17 cellular contexts compared by ENCODE assay signal in genomic region chr3:52086461-52086860, GRCh38. TPM values are rescaled to one million over a fixed set of nuclear protein-coding genes. Genes with fewer than 3 reads are reported as not detected.
DNase-seq lines count a peak whose midpoint lies in the region; ATAC-seq and TF ChIP-seq lines count a peak whose summit lies in the region.
"Had no signal": no experiment of that assay in that cellular context is flagged by ENCODE, and none has a peak within 500 bp of the region (broad histone marks: within the 10 kb centered on the region; RNA-seq: fewer than 3 reads in every experiment).

No MANE protein-coding gene starts in this region.

- H3K4me1 Mint-ChIP-seq in activated naive CD8-positive, alpha-beta T cell treated with anti-CD3 and anti-CD28 coated beads, Interleukin-2, amount 50 U/mL, for 24 hours: peaks cover 31% of the 10 kb centered on the region
- H3K4me1 Mint-ChIP-seq in natural killer cell: peaks cover 29 to 30% of the 10 kb centered on the region in 2 donors
- peaks cover 12% of the 10 kb centered on the region for H3K4me1 Mint-ChIP-seq in MCF 10A (ENCODE audit: insufficient read depth, unreplicated experiment)

- DNase-seq in GDM1 (lab: John Stamatoyannopoulos, UW): peak; percentile 28
- DNase-seq in activated naive CD8-positive, alpha-beta T cell treated with anti-CD3 and anti-CD28 coated beads, Interleukin-2, amount 50 U/mL, for 24 hours: no peak
- no peak for DNase-seq in natural killer cell
- DNase-seq in stimulated activated CD4-positive, alpha-beta T cell treated with anti-CD3 and anti-CD28 coated beads, Interleukin-4, amount 100 ng/mL, for 24 hours: no peak
- DNase-seq in effector CD8-positive, alpha-beta T cell (lab: John Stamatoyannopoulos, UW): no peak
- DNase-seq in H7: no peak
- no peak for DNase-seq in MCF 10A (ENCODE audit: unreplicated experiment)
- DNase-seq: activated CD4-positive, alpha-beta T cell treated with anti-CD3 and anti-CD28 coated beads for 1 hour; activated T-cell treated with anti-CD3 and anti-CD28 coated beads, Interleukin-2, amount 50 U/mL, for 4 hours; midbrain; NCI-H1694; NCI-H345; occipital lobe; stimulated activated CD4-positive, alpha-beta T cell treated with anti-CD3 and anti-CD28 coated beads, Interleukin-2, amount 100 ng/mL, for 48 hours had no signal

- TF ChIP-seq CTCF in natural killer cell (IDR thresholded peaks at IDR 0.05): no peak
- TF ChIP-seq CTCF in MCF 10A (IDR thresholded peaks at IDR 0.05; ENCODE audit: unreplicated experiment): no peak

- no peaks in the 10 kb centered on the region for H3K36me3 Mint-ChIP-seq in activated naive CD8-positive, alpha-beta T cell treated with anti-CD3 and anti-CD28 coated beads, Interleukin-2, amount 50 U/mL, for 24 hours (ENCODE audit: low read depth)
- H3K36me3 Mint-ChIP-seq in natural killer cell: no peaks in the 10 kb centered on the region
- H3K36me3 Mint-ChIP-seq in MCF 10A (ENCODE audit: insufficient read depth, unreplicated experiment): no peaks in the 10 kb centered on the region

- no peaks in the 10 kb centered on the region for H3K9me3 Mint-ChIP-seq in activated naive CD8-positive, alpha-beta T cell treated with anti-CD3 and anti-CD28 coated beads, Interleukin-2, amount 50 U/mL, for 24 hours
- no peaks in the 10 kb centered on the region for H3K9me3 Mint-ChIP-seq in natural killer cell
- no peaks in the 10 kb centered on the region for H3K9me3 Mint-ChIP-seq in MCF 10A (ENCODE audit: unreplicated experiment)
- H3K9me3 Mint-ChIP-seq: activated T-cell treated with anti-CD3 and anti-CD28 coated beads, Interleukin-2, amount 50 U/mL, for 4 hours had no signal

- POLR2A ChIA-PET in MCF 10A (lab: Yijun Ruan, JAX): no interaction called here

- H3K9ac ChIP-seq in BLaER1 treated with 17β-estradiol and CSF1 and Interleukin-3, amounts not matched to agents 10 nM and 100 nM: peak overlapping the region in 9 of 11 experiments; percentile 12 to 78 (median 68); a peak in 15 of 22 replicates

- no peaks in the 10 kb centered on the region for H3K27me3 Mint-ChIP-seq in activated naive CD8-positive, alpha-beta T cell treated with anti-CD3 and anti-CD28 coated beads, Interleukin-2, amount 50 U/mL, for 24 hours
- no peaks in the 10 kb centered on the region for H3K27me3 Mint-ChIP-seq in natural killer cell (ENCODE audit: low read depth in 2 of 2)
- H3K27me3 Mint-ChIP-seq in MCF 10A (ENCODE audit: insufficient read depth, unreplicated experiment): no peaks in the 10 kb centered on the region

- H3K27me3 ChIP-seq in BLaER1 treated with 17β-estradiol and CSF1 and Interleukin-3, amounts not matched to agents 10 nM and 100 nM: no peaks in the 10 kb centered on the region
- no peaks in the 10 kb centered on the region for H3K27me3 ChIP-seq in H7 (ENCODE audit: control insufficient read depth, insufficient read depth, low read length)
- H3K27me3 ChIP-seq: ascending aorta had no signal

- intact Hi-C loops in natural killer cell (cut with micrococcal nuclease): no loop called here
- intact Hi-C loops in MCF 10A (cut with micrococcal nuclease): no loop called here

- ATAC-seq in activated naive CD8-positive, alpha-beta T cell treated with anti-CD3 and anti-CD28 coated beads, Interleukin-2, amount 50 U/mL, for 24 hours: no peak
- no peak for ATAC-seq in natural killer cell
- ATAC-seq: esophagus mucosa had no signal

- peaks cover 0 to 42% (median 0%) of the 10 kb centered on the region in 11 experiments; a peak in 8 of 22 replicates for H4K20me1 ChIP-seq in BLaER1 treated with 17β-estradiol and CSF1 and Interleukin-3, amounts not matched to agents 10 nM and 100 nM

- peak overlapping the region in 10 of 11 experiments; percentile 72 to 84 (median 80); a peak in 20 of 22 replicates for H3K27ac ChIP-seq in BLaER1 treated with 17β-estradiol and CSF1 and Interleukin-3, amounts not matched to agents 10 nM and 100 nM

- H3K4me1 ChIP-seq in BLaER1 treated with 17β-estradiol and CSF1 and Interleukin-3, amounts not matched to agents 10 nM and 100 nM: peaks cover 74 to 99% (median 88%) of the 10 kb centered on the region in 10 experiments

- H3K4me3 Mint-ChIP-seq in activated naive CD8-positive, alpha-beta T cell treated with anti-CD3 and anti-CD28 coated beads, Interleukin-2, amount 50 U/mL, for 24 hours: no peak overlapping the region
- no peak overlapping the region for H3K4me3 Mint-ChIP-seq in natural killer cell
- no peak overlapping the region for H3K4me3 Mint-ChIP-seq in MCF 10A (ENCODE audit: unreplicated experiment)
- H3K4me3 Mint-ChIP-seq: activated T-cell treated with anti-CD3 and anti-CD28 coated beads, Interleukin-2, amount 50 U/mL, for 4 hours had no signal

- no peaks in the 10 kb centered on the region for H3K9me3 ChIP-seq in BLaER1 treated with 17β-estradiol and CSF1 and Interleukin-3, amounts not matched to agents 10 nM and 100 nM (replicated peaks in 1 of 11)
- H3K9me3 ChIP-seq: ascending aorta had no signal

- H3K27ac Mint-ChIP-seq in activated naive CD8-positive, alpha-beta T cell treated with anti-CD3 and anti-CD28 coated beads, Interleukin-2, amount 50 U/mL, for 24 hours: peak overlapping the region; percentile 79
- peak overlapping the region; percentile 51 to 73 for H3K27ac Mint-ChIP-seq in natural killer cell
- no peak overlapping the region for H3K27ac Mint-ChIP-seq in MCF 10A (ENCODE audit: low read depth, unreplicated experiment)

- peak overlapping the region in 3 of 10 experiments; percentile 27 to 37 (median 35); a peak in 2 of 20 replicates for H3K4me3 ChIP-seq in BLaER1 treated with 17β-estradiol and CSF1 and Interleukin-3, amounts not matched to agents 10 nM and 100 nM
- H3K4me3 ChIP-seq in H7 (ENCODE audit: insufficient read depth, low read depth, low read length): no peak overlapping the region
- H3K4me3 ChIP-seq: ascending aorta had no signal

- H3K36me3 ChIP-seq in BLaER1 treated with 17β-estradiol and CSF1 and Interleukin-3, amounts not matched to agents 10 nM and 100 nM: peaks cover 0 to 20% (median 0%) of the 10 kb centered on the region in 11 experiments; a peak in 3 of 22 replicates
- H3K36me3 ChIP-seq in H7 (replicated peaks; ENCODE audit: control insufficient read depth, insufficient read depth, low read length): peaks cover 2% of the 10 kb centered on the region
- H3K36me3 ChIP-seq: ascending aorta had no signal

- H3K4me2 ChIP-seq in BLaER1 treated with 17β-estradiol and CSF1 and Interleukin-3, amounts not matched to agents 10 nM and 100 nM: peak overlapping the region; percentile 87 to 96 (median 92)

- no TSS peak for BruUV-seq in MCF 10A (replicated peaks; lab: Mats Ljungman, UMichigan)

- CTCF ChIA-PET in MCF 10A (lab: Yijun Ruan, JAX): interaction anchor here (0.6 to 1.9 kb wide), 5 partner anchors 32 to 153 kb away, joined by 3 to 4 read pairs (median 4); no protein-coding TSS in a partner anchor

RNA-seq across cellular contexts. Expression of gene DUSP7, which starts 30.1 kb away (rescaled TPM):
- total RNA-seq in natural killer cell (10 to 100 TPM in 2 of 3 donors, 1 to 10 TPM in 1; 8.7 to 17.4 (median 11.6) TPM), MCF 10A (2022) (67.4 and 69.1 TPM in 2 replicates)
- total RNA-seq in H7 (2014; rRNA removed; shearing (Covaris generic)): 19.5 and 21.7 TPM in 2 replicates
